20 cellular contexts compared by ENCODE assay signal in the genomic region with DNA sequence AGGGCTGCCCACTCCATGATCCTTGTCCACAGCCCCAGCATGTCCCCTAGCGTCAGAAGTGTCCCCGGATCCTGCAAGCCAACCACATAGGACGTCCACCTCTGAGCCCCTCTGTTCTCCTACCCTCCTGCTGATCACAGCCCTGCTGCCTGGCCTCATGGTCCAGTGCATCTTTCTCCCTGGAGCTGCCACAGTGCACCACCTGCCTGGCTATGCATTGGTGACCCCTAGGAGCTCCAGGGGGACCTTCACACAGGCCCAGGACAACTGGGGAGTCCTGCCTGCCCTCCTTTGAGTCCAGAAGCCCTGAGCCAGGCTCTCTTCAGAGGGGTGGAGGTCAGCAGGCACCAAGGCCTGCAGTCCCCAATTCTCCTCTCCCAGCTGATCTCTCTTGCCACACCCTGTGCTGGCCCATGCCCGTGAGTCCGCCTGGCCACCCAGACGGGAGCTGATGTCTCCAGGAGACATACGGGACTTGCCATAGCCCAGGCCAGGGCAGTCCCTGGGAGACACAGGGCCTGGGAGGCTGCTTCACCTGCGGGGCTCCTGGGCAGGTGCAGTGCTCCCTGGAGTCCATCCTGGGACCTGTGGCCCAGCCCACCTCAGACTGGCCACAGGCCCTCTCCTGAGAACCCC.
"Had no signal": no experiment of that assay in that cellular context is flagged by ENCODE, and none has a peak within 500 bp of the region (broad histone marks: within the 10 kb centered on the region; RNA-seq: fewer than 3 reads in every experiment).

No MANE protein-coding gene starts in this region.

- H3K9me3 ChIP-seq: ascending aorta, breast epithelium, esophagus squamous epithelium, prostate gland, stomach, testis, upper lobe of left lung had no signal

- H3K4me1 ChIP-seq: ascending aorta, breast epithelium, esophagus squamous epithelium, prostate gland, stomach, testis, upper lobe of left lung had no signal

- FAIRE-seq: keratinocyte, TTC549 had no signal

- H3K27me3 ChIP-seq: ascending aorta, breast epithelium, esophagus squamous epithelium, testis, upper lobe of left lung had no signal

- H3K4me2 ChIP-seq: smooth muscle cell had no signal

- H3K27ac ChIP-seq: ascending aorta, breast epithelium, esophagus squamous epithelium, prostate gland, stomach, testis, upper lobe of left lung had no signal

- H3K4me3 ChIP-seq: ascending aorta, breast epithelium, esophagus squamous epithelium, prostate gland, smooth muscle cell, stomach, testis, upper lobe of left lung had no signal

- DNase-seq: activated CD4-positive, alpha-beta memory T cell treated with anti-CD3 and anti-CD28 coated beads, Interleukin-2, amount 10 ng/mL, durations not matched to agents 7 days and 5 days; activated CD4-positive, alpha-beta T cell treated with anti-CD3 and anti-CD28 coated beads for 4 hours; activated naive CD4-positive, alpha-beta T cell treated with anti-CD3 and anti-CD28 coated beads for 36 hours; esophagus squamous epithelium; hippocampal formation; natural killer cell; nucleus accumbens; right cardiac atrium; stomach; T-helper 2 cell; testis; upper lobe of left lung had no signal

- H3K36me3 ChIP-seq: ascending aorta, breast epithelium, esophagus squamous epithelium, prostate gland, stomach, upper lobe of left lung had no signal

- ATAC-seq: left lobe of liver, natural killer cell, right cardiac atrium, WTC11 had no signal
